ENCODE assay signal across 16 cellular contexts in the genomic region with DNA sequence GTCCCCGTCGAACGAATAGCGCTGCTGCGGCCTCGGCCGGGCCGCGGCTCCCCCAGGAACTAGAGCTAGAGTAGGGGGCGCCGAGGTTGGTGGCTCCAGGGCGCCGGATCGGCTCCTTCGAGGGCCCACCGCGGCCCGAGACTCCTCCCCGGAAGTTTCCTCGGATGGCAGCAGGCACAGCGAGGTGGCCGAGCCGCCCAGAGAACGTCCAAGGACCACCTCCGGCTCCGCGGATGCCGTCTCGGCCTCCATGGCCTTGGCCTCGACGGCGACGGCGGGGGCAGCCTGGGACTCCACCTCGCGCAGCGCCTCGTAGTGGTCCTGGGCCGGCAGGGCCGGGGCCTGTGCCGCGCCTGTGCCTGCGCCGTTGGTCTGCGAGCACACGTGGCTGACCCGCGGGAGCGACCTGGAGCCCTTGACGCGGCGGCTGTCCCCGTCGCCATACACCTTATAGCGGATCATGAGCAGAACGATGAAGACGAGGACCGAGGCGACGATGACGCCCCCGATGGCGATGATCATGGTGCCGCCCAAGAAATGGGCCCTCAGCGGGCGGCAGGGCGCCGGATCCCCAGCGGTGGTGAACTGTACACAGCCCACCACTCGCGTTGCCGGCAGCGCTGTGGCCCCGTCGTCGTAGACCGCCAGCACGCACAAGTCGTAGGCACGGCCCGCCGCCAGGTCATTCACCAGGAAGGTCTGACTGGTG. TPM values are rescaled to one million over a fixed set of nuclear protein-coding genes. Genes with fewer than 3 reads are reported as not detected.
DNase-seq lines count a peak whose midpoint lies in the region; ATAC-seq, FAIRE-seq and TF ChIP-seq lines count a peak whose summit lies in the region.
"Had no signal": no experiment of that assay in that cellular context is flagged by ENCODE, and none has a peak within 500 bp of the region (broad histone marks: within the 10 kb centered on the region; RNA-seq: fewer than 3 reads in every experiment).

No MANE protein-coding gene starts in this region.

- no peak for TF ChIP-seq EP300 in H1 (IDR thresholded peaks at IDR 0.05; ENCODE audit: borderline replicate concordance in 1 of 2, low read depth in 2 of 2, low read length in 2 of 2)

- ATAC-seq in lower lobe of right lung = peak; percentile 40 to 41
- ATAC-seq in GM21526 (IDR thresholded peaks at IDR 0.05; ENCODE audit: low FRiP score, unreplicated experiment) = no peak
- ATAC-seq in stimulated activated naive B cell treated with anti-CD40 and anti-IgM and Interleukin-4, amounts not matched to agents 10 μg/mL and 1 μg/mL and 100 μg/mL, for 72 hours (replicated peaks) = no peak

- H3K36me3 ChIP-seq in HEK293 (ENCODE audit: control insufficient read depth in 2 of 2, insufficient read depth in 1 of 2, low read length in 2 of 2) (peaks cover 43 to 45% of the 10 kb centered on the region in 2 experiments), H1 (ENCODE audit: control insufficient read depth in 2 of 4, insufficient read depth in 4 of 4, low read length in 3 of 4) (no peaks in the 10 kb centered on the region; a peak in 1 of 8 replicates), lower lobe of right lung (no peaks in the 10 kb centered on the region), spleen (peaks cover 0 to 39% (median 6%) of the 10 kb centered on the region in 6 donors)

- H3K4me1 ChIP-seq in HEK293 (ENCODE audit: control insufficient read depth, insufficient read depth, low read length) (peaks cover 22% of the 10 kb centered on the region), H1 (replicated peaks in 1 of 4; ENCODE audit: control insufficient read depth in 3 of 4, insufficient read depth in 4 of 4, low read length in 3 of 4) (peaks cover 1 to 14% (median 12%) of the 10 kb centered on the region in 4 experiments; a peak in 6 of 7 replicates), lower lobe of right lung (no peaks in the 10 kb centered on the region), spleen (peaks cover 0 to 18% (median 7%) of the 10 kb centered on the region in 6 donors)

- peak overlapping the region; percentile 19; the same call in 1 of the 2 replicates for H2BK12ac ChIP-seq in H1 (ENCODE audit: low read depth, low read length)

- H3K14ac ChIP-seq in H1 (ENCODE audit: insufficient read length) = no peak overlapping the region

- H3K4me3 ChIP-seq in HEK293 (ENCODE audit: low read depth, low read length) (no peak overlapping the region), H1 (ENCODE audit: extremely low read depth in 1 of 4, insufficient read depth in 2 of 4, low read depth in 3 of 4, low read length in 4 of 4) (peak overlapping the region; percentile 40 to 75 (median 64)), lower lobe of right lung (peak overlapping the region; percentile 34), spleen (peak overlapping the region in 4 of 8 donors; percentile 5 to 49 (median 20))

- POLR2A ChIA-PET in HEK293 (lab: Yijun Ruan, JAX) = no interaction called here
- POLR2A ChIA-PET in H1 (lab: Charles Lee; ENCODE audit: partially characterized antibody) = interaction anchor here (0.6 kb wide), 1 partner anchor 35 kb away, joined by 3 read pairs; no protein-coding TSS in a partner anchor

- H4K91ac ChIP-seq in H1 (replicated peaks; ENCODE audit: insufficient read length, low read length) = peak overlapping the region; percentile 62

- no peak overlapping the region; the same call in 1 of the 2 replicates for H2AFZ ChIP-seq in H1 (ENCODE audit: low read length)

- H3K27me3 Mint-ChIP-seq in stimulated activated naive B cell treated with anti-CD40 and anti-IgM and Interleukin-4, amounts not matched to agents 10 μg/mL and 1 μg/mL and 100 μg/mL, for 72 hours = no peaks in the 10 kb centered on the region
- H3K27me3 Mint-ChIP-seq: activated naive CD8-positive, alpha-beta T cell treated with anti-CD3 and anti-CD28 coated beads for 36 hours had no signal

- no peak for TF ChIP-seq CTCF in HEK293 (tag by site-specific recombination; IDR thresholded peaks at IDR 0.05)
- TF ChIP-seq CTCF in H1 (IDR thresholded peaks at IDR 0.05; ENCODE audit: control extremely low read depth in 1 of 3, insufficient read depth in 1 of 3, low read depth in 1 of 3, low read length in 3 of 3) = peak; percentile 22 to 56 (median 43)
- no peak for TF ChIP-seq CTCF in lower lobe of right lung (IDR thresholded peaks at IDR 0.05)
- no peak for TF ChIP-seq CTCF in spleen (IDR thresholded peaks at IDR 0.05 in 8 of 11, conservative IDR thresholded peaks at IDR 0.05 in 3 of 11)

- no peak overlapping the region for H3K4me3 Mint-ChIP-seq in stimulated activated naive B cell treated with anti-CD40 and anti-IgM and Interleukin-4, amounts not matched to agents 10 μg/mL and 1 μg/mL and 100 μg/mL, for 72 hours
- H3K4me3 Mint-ChIP-seq: activated naive CD8-positive, alpha-beta T cell treated with anti-CD3 and anti-CD28 coated beads for 36 hours; CD14-positive monocyte had no signal

- peaks cover 7 to 8% of the 10 kb centered on the region in 2 donors for H3K4me1 Mint-ChIP-seq in stimulated activated naive B cell treated with anti-CD40 and anti-IgM and Interleukin-4, amounts not matched to agents 10 μg/mL and 1 μg/mL and 100 μg/mL, for 72 hours

- no peak overlapping the region for H2BK15ac ChIP-seq in H1 (ENCODE audit: low read length)

- H2BK5ac ChIP-seq in H1 (ENCODE audit: low read depth, low read length) = peak overlapping the region; percentile 28; the same call in 1 of the 2 replicates

- peak in 1 of 2 experiments; percentile 4; a peak in 1 of 4 replicates for TF ChIP-seq RAD21 in H1 (IDR thresholded peaks at IDR 0.05 in 1 of 2, conservative IDR thresholded peaks at IDR 0.05 in 1 of 2; ENCODE audit: low read depth in 2 of 2, low read length in 2 of 2)

- H3K23me2 ChIP-seq in H1 (ENCODE audit: low read depth, low read length) = peaks cover 12% of the 10 kb centered on the region; the same call in 1 of the 2 replicates

- no peaks in the 10 kb centered on the region for H3K79me2 ChIP-seq in H1 (ENCODE audit: control insufficient read depth in 1 of 2, insufficient read depth in 2 of 2, low read length in 2 of 2)

- no peak overlapping the region for H2BK120ac ChIP-seq in H1 (replicated peaks; ENCODE audit: low read depth, low read length)

- H2BK20ac ChIP-seq in H1 (ENCODE audit: low read length) = no peak overlapping the region

- peak overlapping the region; percentile 85 for H3K18ac ChIP-seq in H1 (ENCODE audit: extremely low read depth, low read length)

- H2AK5ac ChIP-seq in H1 (ENCODE audit: low read depth, low read length) = no peak overlapping the region

- H4K5ac ChIP-seq in H1 (ENCODE audit: insufficient read length, low read depth, low read length) = no peak overlapping the region

- H3K27ac ChIP-seq in HEK293 (ENCODE audit: extremely low read depth, low read depth, low read length) (no peak overlapping the region), H1 (ENCODE audit: low read depth, low read length) (no peak overlapping the region), lower lobe of right lung (no peak overlapping the region), spleen (no peak overlapping the region)

- DNase-seq in H1 (ENCODE audit: low read depth in 1 of 2, low spot score in 2 of 2) = peak in 1 of 2 experiments; percentile 76
- DNase-seq in lower lobe of right lung = no peak
- DNase-seq in spleen = peak; percentile 67
- DNase-seq in effector CD4-positive, alpha-beta T cell = no peak
- DNase-seq in DMS153 treated with DMSO at 0.1 percent for 48 hours (lab: John Stamatoyannopoulos, UW; ENCODE audit: unreplicated experiment) = no peak
- DNase-seq in stimulated activated naive B cell treated with anti-CD40 and anti-IgM and Interleukin-4, amounts not matched to agents 10 μg/mL and 1 μg/mL and 100 μg/mL, for 72 hours = no peak
- DNase-seq: activated naive CD8-positive, alpha-beta T cell treated with anti-CD3 and anti-CD28 coated beads for 36 hours; GF-D8 had no signal

- peak overlapping the region; percentile 62 for H3K4ac ChIP-seq in H1 (replicated peaks; ENCODE audit: insufficient read length, low read depth, low read length)

- TF ChIP-seq POLR2A in H1 (IDR thresholded peaks at IDR 0.05; ENCODE audit: control extremely low read depth in 1 of 2, low read depth in 2 of 2, low read length in 2 of 2) (no peak), spleen (IDR thresholded peaks at IDR 0.05) (no peak)

- H3K56ac ChIP-seq in H1 (replicated peaks; ENCODE audit: insufficient read length, low read depth, low read length) = peak overlapping the region; percentile 24

- 6% methylated on average over 72 of the region's 82 CpGs; no CpG with 5 or more reads in 1 of the 2 experiments for WGBS in H1 (ENCODE audit: extremely low coverage in 1 of 2, insufficient coverage in 1 of 2, insufficient read length in 1 of 2, insufficient replicate concordance in 2 of 2, low coverage in 1 of 2, low lambda C conversion rate in 2 of 2, missing lambda C conversion rate in 1 of 2), 2 experiments
- WGBS in spleen, 5 donors = 64 to 87% (median 71%) methylated on average over 26 to 82 of the region's 82 CpGs

- FAIRE-seq in H1 (lab: Jason Lieb, UNC) = no peak
- FAIRE-seq: colon, TTC549 had no signal

- H3K9me3 Mint-ChIP-seq in stimulated activated naive B cell treated with anti-CD40 and anti-IgM and Interleukin-4, amounts not matched to agents 10 μg/mL and 1 μg/mL and 100 μg/mL, for 72 hours = peaks cover 0 to 2% of the 10 kb centered on the region in 2 donors
- H3K9me3 Mint-ChIP-seq: activated naive CD8-positive, alpha-beta T cell treated with anti-CD3 and anti-CD28 coated beads for 36 hours had no signal

- no peak overlapping the region for H3K27ac Mint-ChIP-seq in stimulated activated naive B cell treated with anti-CD40 and anti-IgM and Interleukin-4, amounts not matched to agents 10 μg/mL and 1 μg/mL and 100 μg/mL, for 72 hours
- H3K27ac Mint-ChIP-seq: activated naive CD8-positive, alpha-beta T cell treated with anti-CD3 and anti-CD28 coated beads for 36 hours; CD14-positive monocyte had no signal

- intact Hi-C loops in lower lobe of right lung (cut with DNase I) = no loop called here
- intact Hi-C loops in spleen (cut with DNase I; ENCODE audit: low total_unique reads) = no loop called here

- peak overlapping the region; percentile 57 to 87 for H3K4me2 ChIP-seq in H1 (ENCODE audit: insufficient read depth in 1 of 2, low read depth in 2 of 2, low read length in 2 of 2)

- no peaks in the 10 kb centered on the region for H3K9me3 ChIP-seq in HEK293 (ENCODE audit: control insufficient read depth, insufficient read depth, low read depth, low read length)
- no peaks in the 10 kb centered on the region for H3K9me3 ChIP-seq in H1 (ENCODE audit: insufficient read depth in 2 of 2, low read depth in 1 of 2, low read length in 1 of 2)
- no peaks in the 10 kb centered on the region for H3K9me3 ChIP-seq in lower lobe of right lung
- H3K9me3 ChIP-seq in spleen = no peaks in the 10 kb centered on the region

- no peak overlapping the region for H3K23ac ChIP-seq in H1 (ENCODE audit: insufficient read length)

- H3K36me3 Mint-ChIP-seq in stimulated activated naive B cell treated with anti-CD40 and anti-IgM and Interleukin-4, amounts not matched to agents 10 μg/mL and 1 μg/mL and 100 μg/mL, for 72 hours = peaks cover 15 to 17% of the 10 kb centered on the region in 2 donors

- no peaks in the 10 kb centered on the region for H4K20me1 ChIP-seq in H1 (replicated peaks in 1 of 2; ENCODE audit: control insufficient read depth in 1 of 2, insufficient read depth in 2 of 2, low read length in 2 of 2)

- CTCF ChIA-PET in HEK293 (lab: Yijun Ruan, JAX) = interaction anchor here (1.1 kb wide), 1 partner anchor 20 kb away, joined by 3 read pairs; no protein-coding TSS in a partner anchor
- CTCF ChIA-PET in H1 (lab: Charles Lee; ENCODE audit: partially characterized antibody) = interaction anchor here (0.6 to 1.3 kb wide), 3 partner anchors 12 to 19 kb away, joined by 3 to 4 read pairs (median 3); a partner anchor contains a TSS

- no peaks in the 10 kb centered on the region for H3K79me1 ChIP-seq in H1 (ENCODE audit: low read depth, low read length)

- H4K8ac ChIP-seq in H1 (ENCODE audit: extremely low read depth, insufficient read depth, low read length) = peak overlapping the region; percentile 88

- peaks cover 0 to 29% (median 9%) of the 10 kb centered on the region in 4 experiments; a peak in 4 of 7 replicates for H3K27me3 ChIP-seq in H1 (replicated peaks in 1 of 4; ENCODE audit: control insufficient read depth in 3 of 4, extremely low read depth in 1 of 4, insufficient read depth in 3 of 4, low read length in 3 of 4)
- H3K27me3 ChIP-seq in lower lobe of right lung (ENCODE audit: low read depth) = peaks cover 20% of the 10 kb centered on the region
- H3K27me3 ChIP-seq in spleen (replicated peaks in 1 of 7) = peaks cover 0 to 39% (median 19%) of the 10 kb centered on the region in 7 donors

- H3K9ac ChIP-seq in H1 (replicated peaks in 1 of 4; ENCODE audit: extremely low read depth in 1 of 4, low read depth in 3 of 4, low read length in 3 of 4) = peak overlapping the region in 2 of 4 experiments; percentile 2 to 58; a peak in 1 of 7 replicates

RNA-seq across cellular contexts. Expression of a gene that starts 11.8 kb away (rescaled TPM):
- total RNA-seq in H1 (2021; fragmentation: NEBNext Ultra II Directional; extraction: Animal tissue kit (Norgen Biotek cat#: 25700)) = not detected in 2 replicates
- polyA plus RNA-seq in H1 (2011; rRNA removed) (not detected in 2 replicates), spleen (not detected)
- polyA plus RNA-seq in H1 (2011; cell fraction: cytosol; rRNA removed) = not detected
- polyA plus RNA-seq in H1 (2011; cell fraction: nucleus; rRNA removed) = not detected
- polyA plus RNA-seq in H1 (2012, experiment 1 of 2) = not detected in 4 replicates
- not detected for polyA plus RNA-seq in H1 (2012, experiment 2 of 2)
- not detected for polyA plus RNA-seq in H1 (2013, experiment 1 of 2)
- not detected for polyA plus RNA-seq in H1 (2013, experiment 2 of 2)
- not detected in 2 replicates for polyA minus RNA-seq in H1 (2011; rRNA and poly(A)+ RNA removed)
- not detected for polyA minus RNA-seq in H1 (2011; cell fraction: cytosol; rRNA and poly(A)+ RNA removed)
- not detected for polyA minus RNA-seq in H1 (2011; cell fraction: nucleus; rRNA and poly(A)+ RNA removed)
- total RNA-seq in lower lobe of right lung (not detected), spleen (not detected)
- total RNA-seq: activated naive CD8-positive, alpha-beta T cell treated with anti-CD3 and anti-CD28 coated beads for 36 hours; fibroblast of villous mesenchyme; lung microvascular endothelial cell; subcutaneous adipose tissue had no signal
- polyA plus RNA-seq: CD14-positive monocyte had no signal

RNA-seq across cellular contexts. Expression of a gene that starts 12.7 kb away (rescaled TPM):
- total RNA-seq in H1 (2021; fragmentation: NEBNext Ultra II Directional; extraction: Animal tissue kit (Norgen Biotek cat#: 25700)) = 6.6 and 7.5 TPM in 2 replicates
- polyA plus RNA-seq in H1 (2011; rRNA removed) = 2.4 and 6.1 TPM in 2 replicates
- 2.3 TPM for polyA plus RNA-seq in H1 (2011; cell fraction: cytosol; rRNA removed)
- polyA plus RNA-seq in H1 (2011; cell fraction: nucleus; rRNA removed) = 3.7 TPM
- polyA plus RNA-seq in H1 (2012, experiment 1 of 2) = 1.9 to 4.8 TPM (median 3.9 TPM) in 4 replicates
- 3.1 TPM for polyA plus RNA-seq in H1 (2012, experiment 2 of 2)
- 8.1 TPM for polyA plus RNA-seq in H1 (2013, experiment 1 of 2)
- polyA plus RNA-seq in H1 (2013, experiment 2 of 2) = 8.5 TPM
- polyA minus RNA-seq in H1 (2011; rRNA and poly(A)+ RNA removed) = 0.68 and 1.4 TPM in 2 replicates
- polyA minus RNA-seq in H1 (2011; cell fraction: cytosol; rRNA and poly(A)+ RNA removed) = 3.8 TPM
- 5.0 TPM for polyA minus RNA-seq in H1 (2011; cell fraction: nucleus; rRNA and poly(A)+ RNA removed)
- total RNA-seq in lower lobe of right lung = 2.1 TPM
- total RNA-seq in spleen = 1 to 10 TPM; 2.2 to 6.0 (median 4.6) TPM
- 1 to 10 TPM in 1 of 3 donors, under 1 TPM in 2; 0.67 to 1.2 (median 0.99) TPM for polyA plus RNA-seq in spleen

RNA-seq across cellular contexts. Expression of a gene that starts 27.9 kb away (rescaled TPM):
- not detected in 2 replicates for total RNA-seq in H1 (2021; fragmentation: NEBNext Ultra II Directional; extraction: Animal tissue kit (Norgen Biotek cat#: 25700))
- polyA plus RNA-seq in H1 (2011; rRNA removed) (0.24 and 0.26 TPM in 2 replicates), spleen (100 to 1,000 TPM; 421 to 492 (median 452) TPM)
- 0.17 TPM for polyA plus RNA-seq in H1 (2011; cell fraction: cytosol; rRNA removed)
- polyA plus RNA-seq in H1 (2011; cell fraction: nucleus; rRNA removed) = not detected
- 0.36 to 0.66 TPM (median 0.58 TPM) in 3 of 4 replicates, not detected in the other for polyA plus RNA-seq in H1 (2012, experiment 1 of 2)
- not detected for polyA plus RNA-seq in H1 (2012, experiment 2 of 2)
- 0.77 TPM for polyA plus RNA-seq in H1 (2013, experiment 1 of 2)
- polyA plus RNA-seq in H1 (2013, experiment 2 of 2) = 0.53 TPM
- 1.9 TPM in 1 of 2 replicates, not detected in the other for polyA minus RNA-seq in H1 (2011; rRNA and poly(A)+ RNA removed)
- not detected for polyA minus RNA-seq in H1 (2011; cell fraction: cytosol; rRNA and poly(A)+ RNA removed)
- not detected for polyA minus RNA-seq in H1 (2011; cell fraction: nucleus; rRNA and poly(A)+ RNA removed)
- total RNA-seq in lower lobe of right lung (149 TPM), spleen (100 to 1,000 TPM; 178 to 354 (median 288) TPM)

RNA-seq across cellular contexts. Expression of a gene that starts 34.2 kb away (rescaled TPM):
- total RNA-seq in H1 (2021; fragmentation: NEBNext Ultra II Directional; extraction: Animal tissue kit (Norgen Biotek cat#: 25700)) = 158 and 161 TPM in 2 replicates
- 137 and 189 TPM in 2 replicates for polyA plus RNA-seq in H1 (2011; rRNA removed)
- polyA plus RNA-seq in H1 (2011; cell fraction: cytosol; rRNA removed) = 75.7 TPM
- 158 TPM for polyA plus RNA-seq in H1 (2011; cell fraction: nucleus; rRNA removed)
- 128 to 184 TPM (median 152 TPM) in 4 replicates for polyA plus RNA-seq in H1 (2012, experiment 1 of 2)
- 152 TPM for polyA plus RNA-seq in H1 (2012, experiment 2 of 2)
- 146 TPM for polyA plus RNA-seq in H1 (2013, experiment 1 of 2)
- polyA plus RNA-seq in H1 (2013, experiment 2 of 2) = 143 TPM
- 84.1 and 116 TPM in 2 replicates for polyA minus RNA-seq in H1 (2011; rRNA and poly(A)+ RNA removed)
- polyA minus RNA-seq in H1 (2011; cell fraction: cytosol; rRNA and poly(A)+ RNA removed) = 86.4 TPM
- polyA minus RNA-seq in H1 (2011; cell fraction: nucleus; rRNA and poly(A)+ RNA removed) = 65.0 TPM
- total RNA-seq in lower lobe of right lung = 74.4 TPM
- total RNA-seq in spleen = 100 to 1,000 TPM in 1 of 7 donors, 10 to 100 TPM in 6; 66.4 to 108 (median 84.1) TPM
- 10 to 100 TPM; 26.7 to 56.3 (median 42.1) TPM for polyA plus RNA-seq in spleen

RNA-seq across cellular contexts. Expression of a gene that starts 39.8 kb away (rescaled TPM):
- total RNA-seq in H1 (2021; fragmentation: NEBNext Ultra II Directional; extraction: Animal tissue kit (Norgen Biotek cat#: 25700)) = not detected in 2 replicates
- polyA plus RNA-seq in H1 (2011; rRNA removed) (not detected in 2 replicates), spleen (not detected)
- polyA plus RNA-seq in H1 (2011; cell fraction: cytosol; rRNA removed) = not detected
- not detected for polyA plus RNA-seq in H1 (2011; cell fraction: nucleus; rRNA removed)
- not detected in 4 replicates for polyA plus RNA-seq in H1 (2012, experiment 1 of 2)
- not detected for polyA plus RNA-seq in H1 (2012, experiment 2 of 2)
- not detected for polyA plus RNA-seq in H1 (2013, experiment 1 of 2)
- polyA plus RNA-seq in H1 (2013, experiment 2 of 2) = not detected
- not detected in 2 replicates for polyA minus RNA-seq in H1 (2011; rRNA and poly(A)+ RNA removed)
- not detected for polyA minus RNA-seq in H1 (2011; cell fraction: cytosol; rRNA and poly(A)+ RNA removed)
- polyA minus RNA-seq in H1 (2011; cell fraction: nucleus; rRNA and poly(A)+ RNA removed) = not detected
- total RNA-seq in lower lobe of right lung (not detected), spleen (not detected)
- total RNA-seq: activated naive CD8-positive, alpha-beta T cell treated with anti-CD3 and anti-CD28 coated beads for 36 hours; fibroblast of villous mesenchyme; lung microvascular endothelial cell; subcutaneous adipose tissue had no signal
- polyA plus RNA-seq: CD14-positive monocyte had no signal

Comparison
In these comparisons a context has a peak if more than half of its experiments do, and no peak if none do; other contexts are left out.
1. CTCF ChIP-seq: peak in H1 (3 of 3); none in HEK293 (single experiment), lower lobe of right lung (single experiment) and spleen (0 of 11).
2. ATAC-seq: peak in lower lobe of right lung (2 of 2); none in GM21526 (single experiment) and stimulated activated naive B cell treated with anti-CD40 and anti-IgM and Interleukin-4, amounts not matched to agents 10 μg/mL and 1 μg/mL and 100 μg/mL, for 72 hours (0 of 2).
3. RNA of a gene that starts 27.9 kb away (total RNA-seq): 178 to 354 TPM in spleen and 149 TPM in lower lobe of right lung (single experiment); not detected in H1; every median in the first group is over 100 times any median in the second.